ENCODE assay signal across 15 cellular contexts in genomic region chr5:74130141-74130897, GRCh38.
DNase-seq lines count a peak whose midpoint lies in the region; ATAC-seq and TF ChIP-seq lines count a peak whose summit lies in the region.
"Had no signal": no experiment of that assay in that cellular context is flagged by ENCODE, and none has a peak within 500 bp of the region (broad histone marks: within the 10 kb centered on the region; RNA-seq: fewer than 3 reads in every experiment).

No MANE protein-coding gene starts in this region.

- H3K4me1 Mint-ChIP-seq in glutamatergic neuron (ENCODE audit: low read depth, unreplicated experiment) = peaks cover 21% of the 10 kb centered on the region

- H3K27ac Mint-ChIP-seq in glutamatergic neuron (ENCODE audit: unreplicated experiment) = peak overlapping the region; percentile 74
- H3K27ac Mint-ChIP-seq: activated CD8-positive, alpha-beta T cell treated with anti-CD3 and anti-CD28 coated beads, Interleukin-2, amount 10 ng/mL, durations not matched to agents 7 days and 5 days; activated T-helper 1 cell treated with anti-CD3 and anti-CD28 coated beads, Interleukin-12 subunit alpha, Interleukin-12 subunit beta, Interleukin-2, Interleukin-4 antibody, amounts not matched to agents 30 ng/mL and 10 ng/mL and 1 ng/mL, durations not matched to agents 14 hours and 24 hours and 36 hours; mesothelial cell of epicardium had no signal

- no peak for ATAC-seq in GM21825 (IDR thresholded peaks at IDR 0.05; ENCODE audit: unreplicated experiment)
- ATAC-seq: activated CD8-positive, alpha-beta T cell treated with anti-CD3 and anti-CD28 coated beads, Interleukin-2, amount 10 ng/mL, durations not matched to agents 7 days and 5 days; sciatic nerve had no signal

- no peaks in the 10 kb centered on the region for H3K9me3 Mint-ChIP-seq in glutamatergic neuron (ENCODE audit: unreplicated experiment)
- H3K9me3 Mint-ChIP-seq: activated T-helper 1 cell treated with anti-CD3 and anti-CD28 coated beads, Interleukin-12 subunit alpha, Interleukin-12 subunit beta, Interleukin-2, Interleukin-4 antibody, amounts not matched to agents 30 ng/mL and 10 ng/mL and 1 ng/mL, durations not matched to agents 14 hours and 24 hours and 36 hours; mesothelial cell of epicardium had no signal

- no peaks in the 10 kb centered on the region for H3K36me3 Mint-ChIP-seq in glutamatergic neuron (ENCODE audit: unreplicated experiment)
- H3K36me3 Mint-ChIP-seq: mesothelial cell of epicardium had no signal

- peaks cover 4% of the 10 kb centered on the region for H3K27me3 Mint-ChIP-seq in glutamatergic neuron (ENCODE audit: unreplicated experiment)

- no peak for TF ChIP-seq CTCF in glutamatergic neuron (IDR thresholded peaks at IDR 0.05; ENCODE audit: partially characterized antibody, unreplicated experiment)

- DNase-seq in DMS153 (lab: John Stamatoyannopoulos, UW) = peak; percentile 88
- peak; percentile 53 for DNase-seq in NCI-H1694 (lab: John Stamatoyannopoulos, UW)
- peak; percentile 95 for DNase-seq in NCI-H446 treated with DMSO at 0.1 percent for 48 hours (lab: John Stamatoyannopoulos, UW)
- no peak for DNase-seq in glutamatergic neuron
- no peak for DNase-seq in hippocampal formation (lab: John Stamatoyannopoulos, UW)
- DNase-seq in putamen (ENCODE audit: low spot score) = no peak
- no peak for DNase-seq in activated effector memory CD4-positive, alpha-beta T cell treated with anti-CD3 and anti-CD28 coated beads, Interleukin-2, amount 50 U/mL, for 16 hours
- DNase-seq: activated CD8-positive, alpha-beta T cell treated with anti-CD3 and anti-CD28 coated beads, Interleukin-2, amount 10 ng/mL, durations not matched to agents 7 days and 5 days; central memory CD4-positive, alpha-beta T cell; NCI-H526 treated with DMSO at 0.1 percent for 48 hours; stimulated activated CD4-positive, alpha-beta T cell treated with anti-CD3 and anti-CD28 coated beads, Interleukin-1b, Interleukin-23, amount 100 ng/mL, for 48 hours had no signal

- peak overlapping the region; percentile 5 for H3K4me3 Mint-ChIP-seq in glutamatergic neuron (ENCODE audit: unreplicated experiment)
- H3K4me3 Mint-ChIP-seq: activated CD8-positive, alpha-beta T cell treated with anti-CD3 and anti-CD28 coated beads, Interleukin-2, amount 10 ng/mL, durations not matched to agents 7 days and 5 days; activated T-helper 1 cell treated with anti-CD3 and anti-CD28 coated beads, Interleukin-12 subunit alpha, Interleukin-12 subunit beta, Interleukin-2, Interleukin-4 antibody, amounts not matched to agents 30 ng/mL and 10 ng/mL and 1 ng/mL, durations not matched to agents 14 hours and 24 hours and 36 hours; mesothelial cell of epicardium had no signal

Comparison
In these comparisons a context has a peak if more than half of its experiments do, and no peak if none do; other contexts are left out.
1. DNase-seq: peak in DMS153 (single experiment), NCI-H1694 (single experiment) and NCI-H446 treated with DMSO at 0.1 percent for 48 hours (single experiment); none in glutamatergic neuron (single experiment), hippocampal formation (0 of 2), putamen (single experiment) and activated effector memory CD4-positive, alpha-beta T cell treated with anti-CD3 and anti-CD28 coated beads, Interleukin-2, amount 50 U/mL, for 16 hours (single experiment).